1 cellular context compared by ENCODE assay signal in genomic region chr1:158016651-158017335, GRCh38.
TF ChIP-seq lines count a peak whose summit lies in the region.

No MANE protein-coding gene starts in this region.

TF ChIP-seq in H1, 55 proteins besides CTCF, POLR2A, EP300 and RAD21:
- no peak for TF ChIP-seq SIRT6 (IDR thresholded peaks at IDR 0.05; ENCODE audit: low read length)
- no peak for TF ChIP-seq FOSL1 (IDR thresholded peaks at IDR 0.05; ENCODE audit: insufficient read depth, low read depth, low read length)
- no peak for TF ChIP-seq SIX5 (IDR thresholded peaks at IDR 0.05; ENCODE audit: low read depth, low read length)
- no peak for TF ChIP-seq HDAC6 (IDR thresholded peaks at IDR 0.05; ENCODE audit: low read depth, low read length)
- no peak for TF ChIP-seq CBX5 (IDR thresholded peaks at IDR 0.05; ENCODE audit: low read depth, low read length)
- no peak for TF ChIP-seq SIN3A (conservative IDR thresholded peaks at IDR 0.05 in 1 of 2, IDR thresholded peaks at IDR 0.05 in 1 of 2; ENCODE audit: low read depth in 1 of 2, low read length in 2 of 2)
- no peak for TF ChIP-seq TEAD4 (IDR thresholded peaks at IDR 0.05; ENCODE audit: low read depth, low read length)
- no peak for TF ChIP-seq GABPA (IDR thresholded peaks at IDR 0.05; ENCODE audit: borderline replicate concordance, insufficient read depth, low read length)
- no peak for TF ChIP-seq JUND (IDR thresholded peaks at IDR 0.05; ENCODE audit: low read length)
- TF ChIP-seq CREB1 (IDR thresholded peaks at IDR 0.05), result no peak
- no peak for TF ChIP-seq BCL11A (IDR thresholded peaks at IDR 0.05; ENCODE audit: low read depth in 2 of 2, low read length in 2 of 2)
- no peak for TF ChIP-seq TBP (IDR thresholded peaks at IDR 0.05; ENCODE audit: low read depth, low read length)
